In the genomic region with DNA sequence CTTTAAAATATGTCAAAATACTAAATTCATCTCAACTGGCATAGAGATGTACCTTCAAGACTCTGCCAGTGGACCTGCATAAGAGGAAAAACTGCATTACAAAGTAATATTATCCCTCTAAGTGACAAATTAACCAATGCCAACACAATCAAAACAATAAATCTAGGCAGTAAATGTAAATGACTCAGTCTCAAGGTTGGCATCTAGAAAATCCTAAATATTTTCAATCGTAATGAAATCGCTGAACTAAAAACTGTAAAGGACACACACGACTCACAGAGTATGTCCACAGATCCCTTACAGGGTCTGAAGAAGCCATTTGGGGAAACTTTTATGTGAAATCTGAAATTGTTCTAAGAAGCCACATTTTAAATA, we compare ENCODE assay signal across 15 cellular contexts.
DNase-seq lines count a peak whose midpoint lies in the region; ATAC-seq and TF ChIP-seq lines count a peak whose summit lies in the region.
"Had no signal": no experiment of that assay in that cellular context is flagged by ENCODE, and none has a peak within 500 bp of the region (broad histone marks: within the 10 kb centered on the region; RNA-seq: fewer than 3 reads in every experiment).

No MANE protein-coding gene starts in this region.

- H3K9ac ChIP-seq in endocrine pancreas (ENCODE audit: control insufficient read depth, insufficient read depth, low read length): no peak overlapping the region
- H3K9ac ChIP-seq: BLaER1 treated with 17β-estradiol and CSF1 and Interleukin-3, amounts not matched to agents 10 nM and 100 nM had no signal

- in situ Hi-C loops in ACHN (cut with HindIII; ENCODE audit: low pct_ligation_motif_present, low pct_unique_long_range_greater_than_20kb, low sequenced_read_pairs): no loop called here

- no peaks in the 10 kb centered on the region for H3K4me1 ChIP-seq in endocrine pancreas (ENCODE audit: control insufficient read depth, insufficient read depth, low read length)

- H3K27me3 ChIP-seq in endocrine pancreas (ENCODE audit: control insufficient read depth, insufficient read depth, low read length): no peaks in the 10 kb centered on the region
- H3K27me3 ChIP-seq: BLaER1 treated with 17β-estradiol and CSF1 and Interleukin-3, amounts not matched to agents 10 nM and 100 nM had no signal

- no peak for TF ChIP-seq RAD21 in Ishikawa (IDR thresholded peaks at IDR 0.05; ENCODE audit: low read depth)

- peak; percentile 48; the same call in 1 of the 2 replicates for TF ChIP-seq EP300 in Ishikawa (IDR thresholded peaks at IDR 0.05; ENCODE audit: borderline replicate concordance)

- H3K4me1 Mint-ChIP-seq in nephron: peaks cover 16% of the 10 kb centered on the region

- TF ChIP-seq CTCF in nephron (IDR thresholded peaks at IDR 0.05; ENCODE audit: unreplicated experiment in 3 of 3): no peak

- H3K9me3 Mint-ChIP-seq in nephron: no peaks in the 10 kb centered on the region

- H3K9me3 ChIP-seq in endocrine pancreas (ENCODE audit: control insufficient read depth, low read length): no peaks in the 10 kb centered on the region
- H3K9me3 ChIP-seq: BLaER1 treated with 17β-estradiol and CSF1 and Interleukin-3, amounts not matched to agents 10 nM and 100 nM; HAP-1 had no signal

- ATAC-seq in GM18498 (IDR thresholded peaks at IDR 0.05; ENCODE audit: unreplicated experiment): no peak

- H3K4me3 ChIP-seq in endocrine pancreas (ENCODE audit: control insufficient read depth, insufficient read depth, low read length): peak overlapping the region; percentile 66
- H3K4me3 ChIP-seq: BLaER1 treated with 17β-estradiol and CSF1 and Interleukin-3, amounts not matched to agents 10 nM and 100 nM; HAP-1 had no signal

- no peaks in the 10 kb centered on the region for H3K27me3 Mint-ChIP-seq in nephron (ENCODE audit: low read depth)

- DNase-seq in ACHN: peak; percentile 51
- DNase-seq in NCI-H2029 treated with DMSO at 0.1 percent for 48 hours (lab: John Stamatoyannopoulos, UW): no peak
- DNase-seq in dedifferentiated amniotic fluid mesenchymal stem cell (ENCODE audit: extremely low spot score): no peak
- DNase-seq in substantia nigra (lab: John Stamatoyannopoulos, UW): no peak
- DNase-seq: Karpas-422; NCI-H1694 treated with DMSO at 0.1 percent for 48 hours; NCI-H526 treated with DMSO at 0.1 percent for 48 hours; NK-92 treated with Interleukin-12 subunit alpha and Interleukin-12 subunit beta, amount 100 ng/mL, for 24 hours had no signal

- no peaks in the 10 kb centered on the region for H3K36me3 ChIP-seq in endocrine pancreas (ENCODE audit: control insufficient read depth, insufficient read depth, low read length)

- H3K27ac ChIP-seq in substantia nigra (ENCODE audit: low read depth, low read length, poor library complexity, severe bottlenecking): no peak overlapping the region
- H3K27ac ChIP-seq: BLaER1 treated with 17β-estradiol and CSF1 and Interleukin-3, amounts not matched to agents 10 nM and 100 nM; RWPE1 had no signal

- peak overlapping the region in 2 of 3 experiments; percentile 62 to 74 for H3K27ac Mint-ChIP-seq in nephron

- H3K4me3 Mint-ChIP-seq in nephron: no peak overlapping the region

- peaks cover 11% of the 10 kb centered on the region for H3K36me3 Mint-ChIP-seq in nephron (ENCODE audit: low read depth)

TF ChIP-seq in Ishikawa, 13 proteins besides CTCF, POLR2A, EP300 and RAD21:
- TF ChIP-seq NFIC (IDR thresholded peaks at IDR 0.05) (no peak), FOXM1 (IDR thresholded peaks at IDR 0.05; ENCODE audit: borderline replicate concordance, low read depth) (no peak), YY1 (IDR thresholded peaks at IDR 0.05; ENCODE audit: low read depth) (no peak), TCF12 (IDR thresholded peaks at IDR 0.05; ENCODE audit: low read depth) (peak; percentile 32; the same call in 1 of the 2 replicates), TEAD4 (IDR thresholded peaks at IDR 0.05) (peak; percentile 60), ZBTB7A (IDR thresholded peaks at IDR 0.05; ENCODE audit: low read depth) (no peak), TAF1 (IDR thresholded peaks at IDR 0.05; ENCODE audit: low read depth) (no peak)
- TF ChIP-seq, protein P1, sequence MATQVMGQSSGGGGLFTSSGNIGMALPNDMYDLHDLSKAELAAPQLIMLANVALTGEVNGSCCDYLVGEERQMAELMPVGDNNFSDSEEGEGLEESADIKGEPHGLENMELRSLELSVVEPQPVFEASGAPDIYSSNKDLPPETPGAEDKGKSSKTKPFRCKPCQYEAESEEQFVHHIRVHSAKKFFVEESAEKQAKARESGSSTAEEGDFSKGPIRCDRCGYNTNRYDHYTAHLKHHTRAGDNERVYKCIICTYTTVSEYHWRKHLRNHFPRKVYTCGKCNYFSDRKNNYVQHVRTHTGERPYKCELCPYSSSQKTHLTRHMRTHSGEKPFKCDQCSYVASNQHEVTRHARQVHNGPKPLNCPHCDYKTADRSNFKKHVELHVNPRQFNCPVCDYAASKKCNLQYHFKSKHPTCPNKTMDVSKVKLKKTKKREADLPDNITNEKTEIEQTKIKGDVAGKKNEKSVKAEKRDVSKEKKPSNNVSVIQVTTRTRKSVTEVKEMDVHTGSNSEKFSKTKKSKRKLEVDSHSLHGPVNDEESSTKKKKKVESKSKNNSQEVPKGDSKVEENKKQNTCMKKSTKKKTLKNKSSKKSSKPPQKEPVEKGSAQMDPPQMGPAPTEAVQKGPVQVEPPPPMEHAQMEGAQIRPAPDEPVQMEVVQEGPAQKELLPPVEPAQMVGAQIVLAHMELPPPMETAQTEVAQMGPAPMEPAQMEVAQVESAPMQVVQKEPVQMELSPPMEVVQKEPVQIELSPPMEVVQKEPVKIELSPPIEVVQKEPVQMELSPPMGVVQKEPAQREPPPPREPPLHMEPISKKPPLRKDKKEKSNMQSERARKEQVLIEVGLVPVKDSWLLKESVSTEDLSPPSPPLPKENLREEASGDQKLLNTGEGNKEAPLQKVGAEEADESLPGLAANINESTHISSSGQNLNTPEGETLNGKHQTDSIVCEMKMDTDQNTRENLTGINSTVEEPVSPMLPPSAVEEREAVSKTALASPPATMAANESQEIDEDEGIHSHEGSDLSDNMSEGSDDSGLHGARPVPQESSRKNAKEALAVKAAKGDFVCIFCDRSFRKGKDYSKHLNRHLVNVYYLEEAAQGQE (IDR thresholded peaks at IDR 0.05; ENCODE audit: low read depth): no peak
- TF ChIP-seq, protein P2, sequence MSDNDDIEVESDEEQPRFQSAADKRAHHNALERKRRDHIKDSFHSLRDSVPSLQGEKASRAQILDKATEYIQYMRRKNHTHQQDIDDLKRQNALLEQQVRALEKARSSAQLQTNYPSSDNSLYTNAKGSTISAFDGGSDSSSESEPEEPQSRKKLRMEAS (IDR thresholded peaks at IDR 0.05): no peak
